ENCODE assay signal across 9 cellular contexts in genomic region chr6:7138111-7138510, GRCh38. TPM values are rescaled to one million over a fixed set of nuclear protein-coding genes. Genes with fewer than 3 reads are reported as not detected.
A peak's percentile ranks its signal among the peaks of the same experiment; 100 is the strongest.
DNase-seq lines count a peak whose midpoint lies in the region; ATAC-seq and TF ChIP-seq lines count a peak whose summit lies in the region.
"Had no signal": no experiment of that assay in that cellular context is flagged by ENCODE, and none has a peak within 500 bp of the region (broad histone marks: within the 10 kb centered on the region; RNA-seq: fewer than 3 reads in every experiment).

No MANE protein-coding gene starts in this region.

- BruUV-seq in Caco-2 (replicated peaks; lab: Mats Ljungman, UMichigan), result no TSS peak

- CTCF ChIA-PET in Caco-2 (lab: Charles Lee), result no interaction called here

- H3K36me3 ChIP-seq in liver (ENCODE audit: control insufficient read depth in 4 of 4, insufficient read depth in 3 of 4, low read depth in 1 of 4, low read length in 3 of 4) (no peaks in the 10 kb centered on the region), tibial nerve (no peaks in the 10 kb centered on the region), Caco-2 (ENCODE audit: control insufficient read depth, insufficient read depth, low read length) (no peaks in the 10 kb centered on the region; the same call in 1 of the 2 replicates)

- no peaks in the 10 kb centered on the region for H3K27me3 Mint-ChIP-seq in activated naive CD4-positive, alpha-beta T cell treated with anti-CD3 and anti-CD28 coated beads, Interleukin-2, amount 50 U/mL, for 24 hours
- no peaks in the 10 kb centered on the region for H3K27me3 Mint-ChIP-seq in activated T-helper 17 cell treated with anti-CD3 and anti-CD28 coated beads, Interleukin-2, amount 50 U/mL, for 72 hours
- no peaks in the 10 kb centered on the region for H3K27me3 Mint-ChIP-seq in Caco-2 (ENCODE audit: insufficient read depth, unreplicated experiment)

- no peak for TF ChIP-seq RAD21 in liver (IDR thresholded peaks at IDR 0.05)

- no peak for DNase-seq in activated naive CD4-positive, alpha-beta T cell (lab: John Stamatoyannopoulos, UW)
- no peak for DNase-seq in tibial nerve (ENCODE audit: low spot score in 2 of 2)
- no peak for DNase-seq in NCI-H526 (lab: John Stamatoyannopoulos, UW)
- DNase-seq in AG08396 (ENCODE audit: low spot score), result no peak
- DNase-seq in Caco-2, result no peak
- DNase-seq: NCI-H1436 treated with DMSO at 0.1 percent for 48 hours had no signal

- no peak for ATAC-seq in activated T-helper 17 cell treated with anti-CD3 and anti-CD28 coated beads, Interleukin-2, amount 50 U/mL, for 72 hours (replicated peaks)

- no peaks in the 10 kb centered on the region for H3K9me3 ChIP-seq in liver (ENCODE audit: control insufficient read depth in 4 of 4, low read length in 3 of 4)
- no peaks in the 10 kb centered on the region for H3K9me3 ChIP-seq in tibial nerve
- H3K9me3 ChIP-seq in Caco-2, result no peaks in the 10 kb centered on the region

- H3K4me3 ChIP-seq in liver (ENCODE audit: low read depth in 1 of 3, low read length in 3 of 3) (no peak overlapping the region), tibial nerve (peak overlapping the region in 1 of 4 donors; percentile 28), Caco-2 (ENCODE audit: low read depth, low read length) (no peak overlapping the region)

- intact Hi-C loops in Caco-2 (cut with micrococcal nuclease; ENCODE audit: unreplicated experiment), result no loop called here

- no peak for TF ChIP-seq EP300 in tibial nerve (IDR thresholded peaks at IDR 0.05)

- H3K27me3 ChIP-seq in liver (ENCODE audit: control insufficient read depth in 4 of 4, insufficient read depth in 4 of 4, low read length in 3 of 4), result no peaks in the 10 kb centered on the region
- no peaks in the 10 kb centered on the region for H3K27me3 ChIP-seq in tibial nerve
- no peaks in the 10 kb centered on the region for H3K27me3 ChIP-seq in Caco-2 (replicated peaks; ENCODE audit: control insufficient read depth, insufficient read depth, low read length)

- 26% methylated on average over 2 of the region's 2 CpGs for WGBS in liver
- WGBS in tibial nerve, 2 donors, result 17 to 18% methylated on average over 2 of the region's 2 CpGs

- no peaks in the 10 kb centered on the region for H3K36me3 Mint-ChIP-seq in activated naive CD4-positive, alpha-beta T cell treated with anti-CD3 and anti-CD28 coated beads, Interleukin-2, amount 50 U/mL, for 24 hours
- H3K36me3 Mint-ChIP-seq in activated T-helper 17 cell treated with anti-CD3 and anti-CD28 coated beads, Interleukin-2, amount 50 U/mL, for 72 hours (ENCODE audit: low read depth), result no peaks in the 10 kb centered on the region
- H3K36me3 Mint-ChIP-seq in Caco-2 (ENCODE audit: insufficient read depth, unreplicated experiment), result no peaks in the 10 kb centered on the region

- peak overlapping the region; percentile 69 to 78 for H3K27ac ChIP-seq in liver (ENCODE audit: low read depth in 1 of 2, low read length in 2 of 2)
- H3K27ac ChIP-seq in tibial nerve, result peak overlapping the region; percentile 56 to 96 (median 76)

- no peak for TF ChIP-seq POLR2A in tibial nerve (IDR thresholded peaks at IDR 0.05)

- peak overlapping the region; percentile 81 for H3K4me3 Mint-ChIP-seq in activated naive CD4-positive, alpha-beta T cell treated with anti-CD3 and anti-CD28 coated beads, Interleukin-2, amount 50 U/mL, for 24 hours
- peak overlapping the region; percentile 92 for H3K4me3 Mint-ChIP-seq in activated T-helper 17 cell treated with anti-CD3 and anti-CD28 coated beads, Interleukin-2, amount 50 U/mL, for 72 hours
- no peak overlapping the region for H3K4me3 Mint-ChIP-seq in Caco-2 (ENCODE audit: unreplicated experiment)

- H3K9me3 Mint-ChIP-seq in activated naive CD4-positive, alpha-beta T cell treated with anti-CD3 and anti-CD28 coated beads, Interleukin-2, amount 50 U/mL, for 24 hours, result no peaks in the 10 kb centered on the region
- H3K9me3 Mint-ChIP-seq in activated T-helper 17 cell treated with anti-CD3 and anti-CD28 coated beads, Interleukin-2, amount 50 U/mL, for 72 hours, result no peaks in the 10 kb centered on the region
- H3K9me3 Mint-ChIP-seq in Caco-2 (ENCODE audit: unreplicated experiment), result no peaks in the 10 kb centered on the region

- TF ChIP-seq CTCF in liver (IDR thresholded peaks at IDR 0.05; ENCODE audit: low read depth, low read length, missing input control) (no peak), tibial nerve (IDR thresholded peaks at IDR 0.05) (no peak), Caco-2 (IDR thresholded peaks at IDR 0.05; ENCODE audit: insufficient read depth in 1 of 2, low read depth in 1 of 2, low read length in 1 of 2, severe bottlenecking in 1 of 2, unreplicated experiment in 1 of 2) (no peak)

- H3K27ac Mint-ChIP-seq in activated naive CD4-positive, alpha-beta T cell treated with anti-CD3 and anti-CD28 coated beads, Interleukin-2, amount 50 U/mL, for 24 hours, result peak overlapping the region; percentile 97
- H3K27ac Mint-ChIP-seq in activated T-helper 17 cell treated with anti-CD3 and anti-CD28 coated beads, Interleukin-2, amount 50 U/mL, for 72 hours, result peak overlapping the region; percentile 89
- H3K27ac Mint-ChIP-seq in Caco-2 (ENCODE audit: unreplicated experiment), result no peak overlapping the region

- peaks cover 18 to 68% (median 50%) of the 10 kb centered on the region in 4 donors for H3K4me1 ChIP-seq in liver (ENCODE audit: control insufficient read depth in 4 of 4, insufficient read depth in 4 of 4, low read length in 3 of 4)
- H3K4me1 ChIP-seq in tibial nerve, result peaks cover 0 to 55% (median 32%) of the 10 kb centered on the region in 4 donors
- peaks cover 46% of the 10 kb centered on the region for H3K4me1 ChIP-seq in Caco-2

- H3K4me1 Mint-ChIP-seq in activated naive CD4-positive, alpha-beta T cell treated with anti-CD3 and anti-CD28 coated beads, Interleukin-2, amount 50 U/mL, for 24 hours, result peaks cover 86% of the 10 kb centered on the region
- H3K4me1 Mint-ChIP-seq in activated T-helper 17 cell treated with anti-CD3 and anti-CD28 coated beads, Interleukin-2, amount 50 U/mL, for 72 hours, result peaks cover 46% of the 10 kb centered on the region
- H3K4me1 Mint-ChIP-seq in Caco-2 (ENCODE audit: low read depth, unreplicated experiment), result peaks cover 28% of the 10 kb centered on the region

- POLR2A ChIA-PET in Caco-2 (lab: Charles Lee), result no interaction called here

- H3K9ac ChIP-seq in liver (ENCODE audit: low read depth in 1 of 2, low read length in 2 of 2), result peak overlapping the region in 1 of 2 donors; percentile 77

TF ChIP-seq in liver, 16 proteins besides CTCF, POLR2A, EP300 and RAD21:
- TF ChIP-seq NR2F2 (IDR thresholded peaks at IDR 0.05) (no peak), HNF4A (conservative IDR thresholded peaks at IDR 0.05) (no peak), RXRA (IDR thresholded peaks at IDR 0.05) (no peak), FOXA2 (IDR thresholded peaks at IDR 0.05) (no peak), REST (IDR thresholded peaks at IDR 0.05) (no peak), MAX (IDR thresholded peaks at IDR 0.05) (no peak)
TF ChIP-seq in liver: peak in this region for 0.

RNA-seq across cellular contexts. Expression of gene RREB1, which starts 30.4 kb away (rescaled TPM):
- 10 to 100 TPM; 14.8 to 21.9 TPM for total RNA-seq in activated T-helper 17 cell treated with anti-CD3 and anti-CD28 coated beads, Interleukin-2, amount 50 U/mL, for 72 hours
- 10 to 100 TPM; 22.8 to 28.9 TPM for total RNA-seq in liver
- polyA plus RNA-seq in liver, result 10 to 100 TPM; 10.1 to 11.8 TPM
- total RNA-seq in tibial nerve, result 10 to 100 TPM; 32.3 to 61.5 (median 36.3) TPM
- 48.6 and 51.1 TPM in 2 replicates for total RNA-seq in Caco-2 (2022)
